Comparison of ENCODE assay signal across 1 cellular context in genomic region chr16:4094138-4094773, GRCh38.
TF ChIP-seq lines count a peak whose summit lies in the region.

No MANE protein-coding gene starts in this region.

TF ChIP-seq in HepG2, 621 proteins besides CTCF, POLR2A, EP300 and RAD21 (continued from another document and continues in another):
- TF ChIP-seq ARID3A (IDR thresholded peaks at IDR 0.05; ENCODE audit: low read depth, low read length) (no peak), NR2F1 (CRISPR knock-in tag; IDR thresholded peaks at IDR 0.05) (peak; percentile 59 to 81), GATAD2A (CRISPR knock-in tag; IDR thresholded peaks at IDR 0.05) (peak; percentile 76), ARID4A (CRISPR knock-in tag; IDR thresholded peaks at IDR 0.05; ENCODE audit: borderline replicate concordance) (peak; percentile 63; the same call in 1 of the 2 replicates), RFX3 (CRISPR knock-in tag; IDR thresholded peaks at IDR 0.05) (peak; percentile 29; the same call in 1 of the 2 replicates), ZBTB8A (CRISPR knock-in tag; IDR thresholded peaks at IDR 0.05; ENCODE audit: borderline replicate concordance, low read depth) (no peak), HOXA3 (CRISPR knock-in tag; IDR thresholded peaks at IDR 0.05) (peak; percentile 69), ZNF326 (CRISPR knock-in tag; IDR thresholded peaks at IDR 0.05; ENCODE audit: borderline replicate concordance) (no peak), ZSCAN31 (CRISPR knock-in tag; IDR thresholded peaks at IDR 0.05; ENCODE audit: low read depth) (no peak), ZKSCAN8 (CRISPR knock-in tag; IDR thresholded peaks at IDR 0.05; ENCODE audit: borderline replicate concordance) (0 out of 2 replicates have a peak, but pooled peaks have one; percentile 47), TFDP1 (CRISPR knock-in tag; IDR thresholded peaks at IDR 0.05; ENCODE audit: borderline replicate concordance) (peak; percentile 21; the same call in 1 of the 2 replicates), NFKB2 (CRISPR knock-in tag; IDR thresholded peaks at IDR 0.05; ENCODE audit: borderline replicate concordance) (no peak), ASH2L (IDR thresholded peaks at IDR 0.05; ENCODE audit: insufficient read length, low read depth, low read length) (peak; percentile 63), GZF1 (CRISPR knock-in tag; IDR thresholded peaks at IDR 0.05) (no peak), CHD2 (IDR thresholded peaks at IDR 0.05; ENCODE audit: low read depth, low read length) (0 out of 2 replicates have a peak, but pooled peaks have one; percentile 47), LCORL (IDR thresholded peaks at IDR 0.05) (no peak), LCORL (CRISPR knock-in tag; IDR thresholded peaks at IDR 0.05) (peak; percentile 63), CREB1 (IDR thresholded peaks at IDR 0.05) (no peak), CREB1 (CRISPR knock-in tag; IDR thresholded peaks at IDR 0.05) (peak; percentile 47; the same call in 1 of the 2 replicates), U2AF2 (IDR thresholded peaks at IDR 0.05; ENCODE audit: low read depth, low read length) (no peak), ZNF33A (CRISPR knock-in tag; IDR thresholded peaks at IDR 0.05; ENCODE audit: borderline replicate concordance) (0 out of 2 replicates have a peak, but pooled peaks have one; percentile 52), ZNF296 (CRISPR knock-in tag; conservative IDR thresholded peaks at IDR 0.05) (no peak), GTF2F1 (IDR thresholded peaks at IDR 0.05; ENCODE audit: low read length) (no peak), MEIS2 (CRISPR knock-in tag; IDR thresholded peaks at IDR 0.05) (peak; percentile 17; the same call in 1 of the 2 replicates), E2F5 (CRISPR knock-in tag; conservative IDR thresholded peaks at IDR 0.05) (no peak), YY1 (IDR thresholded peaks at IDR 0.05; ENCODE audit: insufficient read depth, insufficient replicate concordance, low read depth, low read length) (no peak), KMT2B (CRISPR knock-in tag; IDR thresholded peaks at IDR 0.05) (peak; percentile 58; the same call in 1 of the 2 replicates), ZNF225 (CRISPR knock-in tag; IDR thresholded peaks at IDR 0.05) (no peak), KMT2A (CRISPR knock-in tag; IDR thresholded peaks at IDR 0.05) (peak; percentile 88; the same call in 1 of the 2 replicates), ZNF614 (CRISPR knock-in tag; IDR thresholded peaks at IDR 0.05; ENCODE audit: borderline replicate concordance) (peak; percentile 75), DDIT3 (CRISPR knock-in tag; IDR thresholded peaks at IDR 0.05) (no peak), DNMT1 (CRISPR knock-in tag; IDR thresholded peaks at IDR 0.05) (no peak), SSRP1 (CRISPR knock-in tag; IDR thresholded peaks at IDR 0.05) (no peak), KAT8 (CRISPR knock-in tag; IDR thresholded peaks at IDR 0.05) (peak; percentile 36; the same call in 1 of the 2 replicates), ZMYM2 (CRISPR knock-in tag; IDR thresholded peaks at IDR 0.05) (0 out of 2 replicates have a peak, but pooled peaks have one; percentile 49), RXRA (CRISPR knock-in tag; IDR thresholded peaks at IDR 0.05) (peak; percentile 74; the same call in 1 of the 2 replicates), ZNF263 (CRISPR knock-in tag; IDR thresholded peaks at IDR 0.05) (no peak), ATF4 (CRISPR knock-in tag; IDR thresholded peaks at IDR 0.05) (peak in 1 of 2 experiments; percentile 60; a peak in 2 of 4 replicates), HMG20B (CRISPR knock-in tag; conservative IDR thresholded peaks at IDR 0.05) (peak; percentile 85), ZMYM3 (CRISPR knock-in tag; IDR thresholded peaks at IDR 0.05) (peak; percentile 57; the same call in 1 of the 2 replicates), HMG20A (CRISPR knock-in tag; IDR thresholded peaks at IDR 0.05; ENCODE audit: borderline replicate concordance) (peak; percentile 62; the same call in 1 of the 2 replicates)
- TF ChIP-seq, protein P1, sequence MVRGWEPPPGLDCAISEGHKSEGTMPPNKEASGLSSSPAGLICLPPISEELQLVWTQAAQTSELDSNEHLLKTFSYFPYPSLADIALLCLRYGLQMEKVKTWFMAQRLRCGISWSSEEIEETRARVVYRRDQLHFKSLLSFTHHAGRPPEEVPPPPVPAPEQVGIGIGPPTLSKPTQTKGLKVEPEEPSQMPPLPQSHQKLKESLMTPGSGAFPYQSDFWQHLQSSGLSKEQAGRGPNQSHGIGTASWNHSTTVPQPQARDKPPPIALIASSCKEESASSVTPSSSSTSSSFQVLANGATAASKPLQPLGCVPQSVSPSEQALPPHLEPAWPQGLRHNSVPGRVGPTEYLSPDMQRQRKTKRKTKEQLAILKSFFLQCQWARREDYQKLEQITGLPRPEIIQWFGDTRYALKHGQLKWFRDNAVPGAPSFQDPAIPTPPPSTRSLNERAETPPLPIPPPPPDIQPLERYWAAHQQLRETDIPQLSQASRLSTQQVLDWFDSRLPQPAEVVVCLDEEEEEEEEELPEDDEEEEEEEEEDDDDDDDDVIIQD (CRISPR knock-in tag; IDR thresholded peaks at IDR 0.05; ENCODE audit: low read depth), result peak; percentile 88
- TF ChIP-seq, protein P2, sequence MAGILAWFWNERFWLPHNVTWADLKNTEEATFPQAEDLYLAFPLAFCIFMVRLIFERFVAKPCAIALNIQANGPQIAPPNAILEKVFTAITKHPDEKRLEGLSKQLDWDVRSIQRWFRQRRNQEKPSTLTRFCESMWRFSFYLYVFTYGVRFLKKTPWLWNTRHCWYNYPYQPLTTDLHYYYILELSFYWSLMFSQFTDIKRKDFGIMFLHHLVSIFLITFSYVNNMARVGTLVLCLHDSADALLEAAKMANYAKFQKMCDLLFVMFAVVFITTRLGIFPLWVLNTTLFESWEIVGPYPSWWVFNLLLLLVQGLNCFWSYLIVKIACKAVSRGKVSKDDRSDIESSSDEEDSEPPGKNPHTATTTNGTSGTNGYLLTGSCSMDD (CRISPR knock-in tag; IDR thresholded peaks at IDR 0.05), result no peak
- TF ChIP-seq, protein P3, sequence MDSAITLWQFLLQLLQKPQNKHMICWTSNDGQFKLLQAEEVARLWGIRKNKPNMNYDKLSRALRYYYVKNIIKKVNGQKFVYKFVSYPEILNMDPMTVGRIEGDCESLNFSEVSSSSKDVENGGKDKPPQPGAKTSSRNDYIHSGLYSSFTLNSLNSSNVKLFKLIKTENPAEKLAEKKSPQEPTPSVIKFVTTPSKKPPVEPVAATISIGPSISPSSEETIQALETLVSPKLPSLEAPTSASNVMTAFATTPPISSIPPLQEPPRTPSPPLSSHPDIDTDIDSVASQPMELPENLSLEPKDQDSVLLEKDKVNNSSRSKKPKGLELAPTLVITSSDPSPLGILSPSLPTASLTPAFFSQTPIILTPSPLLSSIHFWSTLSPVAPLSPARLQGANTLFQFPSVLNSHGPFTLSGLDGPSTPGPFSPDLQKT (CRISPR knock-in tag; IDR thresholded peaks at IDR 0.05; ENCODE audit: borderline replicate concordance), result no peak
- TF ChIP-seq, protein P4, sequence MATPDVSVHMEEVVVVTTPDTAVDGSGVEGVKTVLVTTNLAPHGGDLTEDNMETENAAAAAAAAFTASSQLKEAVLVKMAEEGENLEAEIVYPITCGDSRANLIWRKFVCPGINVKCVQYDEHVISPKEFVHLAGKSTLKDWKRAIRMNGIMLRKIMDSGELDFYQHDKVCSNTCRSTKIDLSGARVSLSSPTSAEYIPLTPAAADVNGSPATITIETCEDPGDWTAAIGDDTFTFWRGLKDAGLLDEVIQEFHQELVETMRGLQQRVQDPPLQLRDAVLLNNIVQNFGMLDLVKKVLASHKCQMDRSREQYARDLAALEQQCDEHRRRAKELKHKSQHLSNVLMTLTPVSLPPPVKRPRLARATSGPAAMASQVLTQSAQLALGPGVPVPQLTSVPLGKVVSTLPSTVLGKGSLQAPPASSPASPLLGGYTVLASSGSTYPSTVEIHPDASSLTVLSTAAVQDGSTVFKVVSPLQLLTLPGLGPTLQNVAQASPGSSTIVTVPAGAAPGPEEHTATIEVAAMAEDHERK (CRISPR knock-in tag; IDR thresholded peaks at IDR 0.05; ENCODE audit: low read depth), result no peak
- TF ChIP-seq, protein P5, sequence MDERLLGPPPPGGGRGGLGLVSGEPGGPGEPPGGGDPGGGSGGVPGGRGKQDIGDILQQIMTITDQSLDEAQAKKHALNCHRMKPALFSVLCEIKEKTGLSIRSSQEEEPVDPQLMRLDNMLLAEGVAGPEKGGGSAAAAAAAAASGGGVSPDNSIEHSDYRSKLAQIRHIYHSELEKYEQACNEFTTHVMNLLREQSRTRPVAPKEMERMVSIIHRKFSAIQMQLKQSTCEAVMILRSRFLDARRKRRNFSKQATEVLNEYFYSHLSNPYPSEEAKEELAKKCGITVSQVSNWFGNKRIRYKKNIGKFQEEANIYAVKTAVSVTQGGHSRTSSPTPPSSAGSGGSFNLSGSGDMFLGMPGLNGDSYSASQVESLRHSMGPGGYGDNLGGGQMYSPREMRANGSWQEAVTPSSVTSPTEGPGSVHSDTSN (CRISPR knock-in tag; IDR thresholded peaks at IDR 0.05), result 0 out of 2 replicates have a peak, but pooled peaks have one; percentile 21
- TF ChIP-seq, protein P6, sequence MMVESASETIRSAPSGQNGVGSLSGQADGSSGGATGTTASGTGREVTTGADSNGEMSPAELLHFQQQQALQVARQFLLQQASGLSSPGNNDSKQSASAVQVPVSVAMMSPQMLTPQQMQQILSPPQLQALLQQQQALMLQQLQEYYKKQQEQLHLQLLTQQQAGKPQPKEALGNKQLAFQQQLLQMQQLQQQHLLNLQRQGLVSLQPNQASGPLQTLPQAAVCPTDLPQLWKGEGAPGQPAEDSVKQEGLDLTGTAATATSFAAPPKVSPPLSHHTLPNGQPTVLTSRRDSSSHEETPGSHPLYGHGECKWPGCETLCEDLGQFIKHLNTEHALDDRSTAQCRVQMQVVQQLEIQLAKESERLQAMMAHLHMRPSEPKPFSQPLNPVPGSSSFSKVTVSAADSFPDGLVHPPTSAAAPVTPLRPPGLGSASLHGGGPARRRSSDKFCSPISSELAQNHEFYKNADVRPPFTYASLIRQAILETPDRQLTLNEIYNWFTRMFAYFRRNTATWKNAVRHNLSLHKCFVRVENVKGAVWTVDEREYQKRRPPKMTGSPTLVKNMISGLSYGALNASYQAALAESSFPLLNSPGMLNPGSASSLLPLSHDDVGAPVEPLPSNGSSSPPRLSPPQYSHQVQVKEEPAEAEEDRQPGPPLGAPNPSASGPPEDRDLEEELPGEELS (CRISPR knock-in tag; IDR thresholded peaks at IDR 0.05), result peak; percentile 72
